In the genomic region with DNA sequence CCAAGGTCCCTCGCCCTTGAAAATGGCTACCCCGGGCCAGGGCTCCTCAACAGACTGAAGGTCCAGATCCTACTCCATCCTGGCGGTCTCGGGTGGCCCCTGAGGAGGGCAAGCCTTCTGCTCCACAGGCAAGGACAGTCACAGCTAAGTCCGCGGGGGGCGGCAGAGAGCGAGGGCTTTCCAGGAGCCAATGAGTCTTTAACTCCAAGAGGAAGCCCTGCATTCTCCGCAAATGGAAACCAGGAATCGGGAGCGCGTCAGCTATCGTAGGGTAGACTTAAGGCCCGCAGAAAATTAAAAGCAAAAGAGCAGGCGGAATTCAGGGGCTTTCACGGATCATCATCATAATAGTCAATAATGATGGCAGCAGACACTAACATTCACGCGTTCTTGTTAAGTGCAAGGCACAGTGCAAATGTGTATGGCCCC, we compare ENCODE assay signal across 8 cellular contexts.
A peak's percentile ranks its signal among the peaks of the same experiment; 100 is the strongest.
DNase-seq lines count a peak whose midpoint lies in the region; ATAC-seq lines count a peak whose summit lies in the region.

No MANE protein-coding gene starts in this region.

- H3K36me3 Mint-ChIP-seq in naive thymus-derived CD8-positive, alpha-beta T cell = peaks cover 0 to 10% (median 2%) of the 10 kb centered on the region in 3 donors
- H3K36me3 Mint-ChIP-seq in stimulated activated naive CD8-positive, alpha-beta T cell treated with anti-CD3 and anti-CD28 coated beads, Interleukin-15, Interleukin-2, amounts not matched to agents 100 ng/mL and 50 ng/mL, for 24 hours (ENCODE audit: low read depth) = peaks cover 12% of the 10 kb centered on the region

- POLR2A ChIA-PET in naive thymus-derived CD8-positive, alpha-beta T cell (lab: Charles Lee) = interaction anchor here (0.7 to 4.1 kb wide), 22 partner anchors 11 to 280 kb away, joined by 3 to 42 read pairs (median 6); a partner anchor contains a TSS

- peak overlapping the region; percentile 93 to 98 (median 95) for H3K27ac Mint-ChIP-seq in naive thymus-derived CD8-positive, alpha-beta T cell
- H3K27ac Mint-ChIP-seq in stimulated activated naive CD8-positive, alpha-beta T cell treated with anti-CD3 and anti-CD28 coated beads, Interleukin-15, Interleukin-2, amounts not matched to agents 100 ng/mL and 50 ng/mL, for 24 hours = peak overlapping the region; percentile 96

- H3K9me3 Mint-ChIP-seq in naive thymus-derived CD8-positive, alpha-beta T cell = peaks cover 0 to 7% (median 4%) of the 10 kb centered on the region in 9 donors
- H3K9me3 Mint-ChIP-seq in stimulated activated naive CD8-positive, alpha-beta T cell treated with anti-CD3 and anti-CD28 coated beads, Interleukin-15, Interleukin-2, amounts not matched to agents 100 ng/mL and 50 ng/mL, for 24 hours = peaks cover 10% of the 10 kb centered on the region

- DNase-seq in DMS153 treated with DMSO at 0.1 percent for 48 hours (lab: John Stamatoyannopoulos, UW; ENCODE audit: unreplicated experiment) (peak; percentile 35), KG1 (lab: John Stamatoyannopoulos, UW) (peak; percentile 62), RPMI7951 (ENCODE audit: low read depth) (peak; percentile 92), fibroblast of peridontal ligament (ENCODE audit: extremely low read depth) (peak; percentile 96)
- DNase-seq in activated T-helper 9 cell treated with anti-CD3 and anti-CD28 coated beads, Interleukin-2, amount 50 U/mL, for 16 hours (ENCODE audit: low read depth) = peak; percentile 74
- peak; percentile 59 to 89 (median 78) for DNase-seq in naive thymus-derived CD8-positive, alpha-beta T cell

- ATAC-seq in GM21737 (IDR thresholded peaks at IDR 0.05; ENCODE audit: unreplicated experiment) = peak; percentile 64
- peak; percentile 58 to 71 for ATAC-seq in naive thymus-derived CD8-positive, alpha-beta T cell

- H3K4me3 Mint-ChIP-seq in naive thymus-derived CD8-positive, alpha-beta T cell = peak overlapping the region; percentile 96 to 100 (median 100)
- peak overlapping the region; percentile 98 for H3K4me3 Mint-ChIP-seq in stimulated activated naive CD8-positive, alpha-beta T cell treated with anti-CD3 and anti-CD28 coated beads, Interleukin-15, Interleukin-2, amounts not matched to agents 100 ng/mL and 50 ng/mL, for 24 hours

- peaks cover 41 to 73% (median 65%) of the 10 kb centered on the region in 4 donors for H3K4me1 Mint-ChIP-seq in naive thymus-derived CD8-positive, alpha-beta T cell
- peaks cover 60% of the 10 kb centered on the region for H3K4me1 Mint-ChIP-seq in stimulated activated naive CD8-positive, alpha-beta T cell treated with anti-CD3 and anti-CD28 coated beads, Interleukin-15, Interleukin-2, amounts not matched to agents 100 ng/mL and 50 ng/mL, for 24 hours (ENCODE audit: low read depth)

- H3K27me3 Mint-ChIP-seq in naive thymus-derived CD8-positive, alpha-beta T cell = no peaks in the 10 kb centered on the region
- H3K27me3 Mint-ChIP-seq in stimulated activated naive CD8-positive, alpha-beta T cell treated with anti-CD3 and anti-CD28 coated beads, Interleukin-15, Interleukin-2, amounts not matched to agents 100 ng/mL and 50 ng/mL, for 24 hours = no peaks in the 10 kb centered on the region

Comparison
In these comparisons a context has a peak if more than half of its experiments do, and no peak if none do; other contexts are left out.
1. Peak in every context shown above with its lines: DNase-seq and ATAC-seq.
2. DNase-seq: peak in every context shown above with its lines; median percentile 96 in fibroblast of peridontal ligament; 92 in RPMI7951; 78 in naive thymus-derived CD8-positive, alpha-beta T cell; 74 in activated T-helper 9 cell treated with anti-CD3 and anti-CD28 coated beads, Interleukin-2, amount 50 U/mL, for 16 hours; 62 in KG1; 35 in DMS153 treated with DMSO at 0.1 percent for 48 hours.